17 cellular contexts compared by ENCODE assay signal in the genomic region with DNA sequence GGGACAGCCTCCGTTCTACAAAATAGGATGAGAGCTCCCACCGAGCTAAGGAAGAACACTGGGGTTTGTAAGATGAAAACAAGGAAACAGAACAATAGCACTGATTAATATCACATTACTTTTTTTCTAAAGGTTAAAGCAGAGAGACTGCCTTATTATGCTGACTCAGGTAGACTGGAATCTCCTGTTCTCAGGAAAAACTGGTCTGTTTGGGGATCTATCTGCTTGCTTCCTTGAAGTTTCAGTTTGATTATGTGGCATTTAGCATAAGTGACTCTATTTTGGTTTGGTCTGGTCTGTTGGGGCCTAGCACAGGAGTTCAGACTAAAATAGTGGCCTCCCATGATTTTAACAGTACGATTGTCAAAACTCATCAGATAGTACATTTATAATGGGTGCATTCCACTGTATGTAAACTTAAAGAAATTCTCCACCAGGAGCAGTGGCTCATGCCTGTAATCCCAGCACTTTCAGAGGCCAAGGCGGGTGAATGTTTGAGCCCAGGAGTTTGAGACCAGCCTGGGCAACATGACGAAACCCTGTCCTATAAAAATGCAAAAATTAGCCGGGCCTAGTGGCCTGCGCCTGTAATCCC.
DNase-seq lines count a peak whose midpoint lies in the region; ATAC-seq, FAIRE-seq and TF ChIP-seq lines count a peak whose summit lies in the region.
"Had no signal": no experiment of that assay in that cellular context is flagged by ENCODE, and none has a peak within 500 bp of the region (broad histone marks: within the 10 kb centered on the region; RNA-seq: fewer than 3 reads in every experiment).

No MANE protein-coding gene starts in this region.

- H3K4me3 ChIP-seq in K562 (no peak overlapping the region), trophoblast cell (ENCODE audit: low read depth, low read length) (no peak overlapping the region)

- H3K79me1 ChIP-seq in H9 (ENCODE audit: insufficient read depth, low read depth, low read length, poor library complexity, severe bottlenecking) (no peaks in the 10 kb centered on the region), trophoblast cell (ENCODE audit: low read length) (peaks cover 3% of the 10 kb centered on the region)

- H3K4me1 ChIP-seq in H9 (ENCODE audit: insufficient read depth, low read length), result no peaks in the 10 kb centered on the region
- H3K4me1 ChIP-seq in K562 (replicated peaks in 1 of 2; ENCODE audit: control insufficient read depth in 2 of 2, insufficient read depth in 2 of 2, low read length in 2 of 2), result peaks cover 0 to 7% of the 10 kb centered on the region in 2 experiments; a peak in 3 of 5 replicates
- peaks cover 11% of the 10 kb centered on the region for H3K4me1 ChIP-seq in foreskin keratinocyte
- H3K4me1 ChIP-seq in trophoblast cell (ENCODE audit: control insufficient read depth in 1 of 2, insufficient read depth in 2 of 2, low read length in 2 of 2), result peaks cover 0 to 7% of the 10 kb centered on the region in 2 experiments

- no peaks in the 10 kb centered on the region for H3K9me1 ChIP-seq in K562 (ENCODE audit: control insufficient read depth, insufficient read depth, low read length)

- FAIRE-seq in K562 (lab: Jason Lieb, UNC), result no peak

- no peaks in the 10 kb centered on the region for H3K23me2 ChIP-seq in H9 (ENCODE audit: insufficient read length, low read depth, low read length, poor library complexity, severe bottlenecking)

- H4K91ac ChIP-seq in H9 (ENCODE audit: insufficient read length, low read depth, low read length) (no peak overlapping the region), trophoblast cell (ENCODE audit: low read depth, low read length) (peak overlapping the region; percentile 68)

- ATAC-seq in K562, result no peak; the same call in 1 of the 3 replicates
- ATAC-seq in foreskin keratinocyte, result peak; percentile 62
- ATAC-seq in HG03520 (IDR thresholded peaks at IDR 0.05; ENCODE audit: unreplicated experiment), result no peak
- no peak for ATAC-seq in GM21786 (IDR thresholded peaks at IDR 0.05; ENCODE audit: unreplicated experiment)
- ATAC-seq: left ventricle myocardium superior had no signal

- CTCF ChIA-PET in K562 (lab: Yijun Ruan, JAX; ENCODE audit: low intra/inter-chr PET ratio), result no interaction called here

- H3K9me3 ChIP-seq in H9 (ENCODE audit: control insufficient read depth, low read depth, low read length) (no peaks in the 10 kb centered on the region), K562 (replicated peaks; ENCODE audit: control insufficient read depth, insufficient read depth, low read depth, low read length) (no peaks in the 10 kb centered on the region), trophoblast cell (ENCODE audit: insufficient read depth, low read depth, low read length) (no peaks in the 10 kb centered on the region)

- no peaks in the 10 kb centered on the region for H3K36me3 Mint-ChIP-seq in H9 (ENCODE audit: insufficient read depth in 1 of 3, low read depth in 3 of 3)
- H3K36me3 Mint-ChIP-seq: naive B cell had no signal

- H2AK5ac ChIP-seq in H9 (ENCODE audit: insufficient read length, low read length) (no peak overlapping the region), trophoblast cell (ENCODE audit: low read length) (no peak overlapping the region)

- in situ Hi-C loops in K562 (cut with MboI), result no loop called here

- no peak overlapping the region for H3K4me3 Mint-ChIP-seq in H9
- H3K4me3 Mint-ChIP-seq: dendritic cell treated with granulocyte-macrophage colony-stimulating factor and Interleukin-4, amounts not matched to agents 40 ng/mL and 50 ng/mL, for 4 days; naive B cell had no signal

- H3K18ac ChIP-seq in H9 (ENCODE audit: insufficient read length, low read depth, low read length) (no peak overlapping the region), trophoblast cell (ENCODE audit: low read length) (no peak overlapping the region)

- no peak overlapping the region for H3T11ph ChIP-seq in H9 (ENCODE audit: low read length)

- no peak for TF ChIP-seq EP300 in K562 (IDR thresholded peaks at IDR 0.05; ENCODE audit: low read length)

- H4K5ac ChIP-seq in H9 (ENCODE audit: insufficient read length, low read depth, low read length), result no peak overlapping the region

- no peaks in the 10 kb centered on the region for H3K27me3 ChIP-seq in H9 (ENCODE audit: insufficient read depth, low read length)
- no peaks in the 10 kb centered on the region for H3K27me3 ChIP-seq in K562 (ENCODE audit: control insufficient read depth in 2 of 2, insufficient read depth in 2 of 2, low read length in 2 of 2)
- no peaks in the 10 kb centered on the region for H3K27me3 ChIP-seq in foreskin keratinocyte
- no peaks in the 10 kb centered on the region for H3K27me3 ChIP-seq in trophoblast cell (ENCODE audit: insufficient read depth, low read length)

- POLR2A ChIA-PET in K562 (lab: Yijun Ruan, JAX), result interaction anchor here (1.4 to 1.5 kb wide), 3 partner anchors 8 to 19 kb away, joined by 3 read pairs; no protein-coding TSS in a partner anchor

- H3K4me2 ChIP-seq in H9 (ENCODE audit: insufficient read depth, insufficient read length, low read length) (no peak overlapping the region), K562 (ENCODE audit: insufficient read depth, low read length) (no peak overlapping the region), trophoblast cell (ENCODE audit: low read length) (peak overlapping the region; percentile 41)

- H3K36me3 ChIP-seq in K562 (ENCODE audit: control insufficient read depth, insufficient read depth, low read length) (no peaks in the 10 kb centered on the region), trophoblast cell (ENCODE audit: control insufficient read depth in 1 of 2, insufficient read depth in 2 of 2, low read length in 2 of 2) (no peaks in the 10 kb centered on the region)

- H3K23ac ChIP-seq in H9 (ENCODE audit: insufficient read length, low read depth, low read length) (no peak overlapping the region), trophoblast cell (ENCODE audit: low read length) (no peak overlapping the region)

- DNase-seq in H9, result no peak
- DNase-seq in K562 (ENCODE audit: extremely low read depth in 1 of 4, low spot score in 3 of 4), result no peak
- DNase-seq in foreskin keratinocyte, result peak; percentile 21 to 71
- peak; percentile 36 to 75 for DNase-seq in trophoblast cell
- DNase-seq in NCI-H82 (lab: John Stamatoyannopoulos, UW), result no peak
- DNase-seq: amniotic stem cell, DMS53, left ventricle myocardium superior, naive B cell, NCI-H2029 treated with DMSO at 0.1 percent for 48 hours, NCI-H774, RPMI8226 had no signal

- intact Hi-C loops in K562 (cut with micrococcal nuclease), result no loop called here

- H3K27me3 Mint-ChIP-seq in H9 (ENCODE audit: low read depth), result no peaks in the 10 kb centered on the region; the same call in 1 of the 2 replicates

- no peak overlapping the region for H2BK5ac ChIP-seq in H9 (ENCODE audit: insufficient read length, low read length)
- H2BK5ac ChIP-seq in trophoblast cell (ENCODE audit: low read depth, low read length, poor library complexity), result peak overlapping the region; percentile 73

- H2BK12ac ChIP-seq in H9 (ENCODE audit: insufficient read length, low read depth, low read length) (no peak overlapping the region), trophoblast cell (ENCODE audit: low read length) (peak overlapping the region; percentile 49)

- H3K9me3 Mint-ChIP-seq in H9, result no peaks in the 10 kb centered on the region
- H3K9me3 Mint-ChIP-seq: activated T-helper 2 cell treated with anti-CD3 and anti-CD28 coated beads, Interferon-gamma antibody, Interleukin-2, Interleukin-4, amounts not matched to agents 10 μg/mL and 5 μg/mL and 100 μg/mL, durations not matched to agents 14 hours and 24 hours and 36 hours; dendritic cell treated with granulocyte-macrophage colony-stimulating factor and Interleukin-4, amounts not matched to agents 40 ng/mL and 50 ng/mL, for 4 days had no signal

- TF ChIP-seq POLR2A in K562 (conservative IDR thresholded peaks at IDR 0.05), result no peak

- H3K4me1 Mint-ChIP-seq in H9, result peaks cover 5 to 14% of the 10 kb centered on the region in 2 experiments
- H3K4me1 Mint-ChIP-seq: naive B cell had no signal

- H4K20me1 ChIP-seq in H9 (ENCODE audit: control insufficient read depth, insufficient read depth, insufficient read length) (no peaks in the 10 kb centered on the region), K562 (replicated peaks; ENCODE audit: control insufficient read depth, insufficient read depth, low read length) (no peaks in the 10 kb centered on the region)

- H3K14ac ChIP-seq in H9 (ENCODE audit: insufficient read depth, low read length), result no peak overlapping the region
- H3K14ac ChIP-seq in trophoblast cell (ENCODE audit: low read length), result no peak overlapping the region

- no peak overlapping the region for H4K8ac ChIP-seq in H9 (replicated peaks; ENCODE audit: insufficient read length, low read depth, low read length)
- H4K8ac ChIP-seq in trophoblast cell (ENCODE audit: low read depth, low read length), result peak overlapping the region; percentile 82

- no peak for TF ChIP-seq CTCF in H9 (conservative IDR thresholded peaks at IDR 0.05)
- no peak for TF ChIP-seq CTCF in K562 (IDR thresholded peaks at IDR 0.05 in 2 of 3, conservative IDR thresholded peaks at IDR 0.05 in 1 of 3; ENCODE audit: insufficient read depth in 2 of 3, low read depth in 1 of 3, low read length in 3 of 3)
- TF ChIP-seq CTCF in foreskin keratinocyte (conservative IDR thresholded peaks at IDR 0.05), result no peak

- H2BK20ac ChIP-seq in H9 (ENCODE audit: low read depth, low read length, poor library complexity, severe bottlenecking), result no peak overlapping the region

- TF ChIP-seq RAD21 in K562 (CRISPR knock-in tag; conservative IDR thresholded peaks at IDR 0.05 in 1 of 2, IDR thresholded peaks at IDR 0.05 in 1 of 2), result no peak

- H2BK120ac ChIP-seq in H9 (ENCODE audit: low read depth, low read length, poor library complexity, severe bottlenecking), result no peak overlapping the region
- H2BK120ac ChIP-seq in trophoblast cell (ENCODE audit: insufficient read depth, low read length, poor library complexity), result peak overlapping the region; percentile 66

- H2AFZ ChIP-seq in H9 (ENCODE audit: low read length), result no peak overlapping the region
- H2AFZ ChIP-seq in K562 (ENCODE audit: low read depth, low read length), result peak overlapping the region; percentile 76
- no peak overlapping the region for H2AFZ ChIP-seq in trophoblast cell (ENCODE audit: insufficient read depth, low read length, poor library complexity)

- H3K27ac ChIP-seq in H9 (ENCODE audit: insufficient read length, low read depth, low read length) (no peak overlapping the region), K562 (ENCODE audit: extremely low read depth, low read depth, low read length) (no peak overlapping the region; the same call in 2 of the 3 replicates), foreskin keratinocyte (peak overlapping the region; percentile 23), trophoblast cell (ENCODE audit: low read depth, low read length) (peak overlapping the region; percentile 61)
- H3K27ac ChIP-seq: VCaP had no signal

- peak overlapping the region in 2 of 3 experiments; percentile 50 to 75; a peak in 2 of 7 replicates for H3K27ac Mint-ChIP-seq in H9
- H3K27ac Mint-ChIP-seq: activated T-helper 2 cell treated with anti-CD3 and anti-CD28 coated beads, Interferon-gamma antibody, Interleukin-2, Interleukin-4, amounts not matched to agents 10 μg/mL and 5 μg/mL and 100 μg/mL, durations not matched to agents 14 hours and 24 hours and 36 hours; dendritic cell treated with granulocyte-macrophage colony-stimulating factor and Interleukin-4, amounts not matched to agents 40 ng/mL and 50 ng/mL, for 4 days had no signal

- H3K79me2 ChIP-seq in H9 (ENCODE audit: insufficient read depth, low read length) (no peaks in the 10 kb centered on the region), K562 (ENCODE audit: control insufficient read depth, insufficient read depth, low read length) (no peaks in the 10 kb centered on the region), trophoblast cell (ENCODE audit: control insufficient read depth, insufficient read depth, low read length, poor library complexity) (no peaks in the 10 kb centered on the region)

- no peak overlapping the region for H3K4ac ChIP-seq in H9 (ENCODE audit: low read depth, low read length)
- no peak overlapping the region for H3K4ac ChIP-seq in trophoblast cell (ENCODE audit: low read depth, low read length)

- H3K9ac ChIP-seq in H9 (ENCODE audit: extremely low read depth, insufficient read length, low read length) (no peak overlapping the region), K562 (ENCODE audit: insufficient read depth in 1 of 2, low read depth in 2 of 2, low read length in 2 of 2) (no peak overlapping the region), trophoblast cell (ENCODE audit: low read length) (no peak overlapping the region)

- BruUV-seq in K562 (replicated peaks; lab: Mats Ljungman, UMichigan), result no TSS peak

- H2BK15ac ChIP-seq in H9 (ENCODE audit: low read depth, low read length), result no peak overlapping the region

- no peak overlapping the region for H3K56ac ChIP-seq in H9 (ENCODE audit: insufficient read length, low read depth, low read length)

- WGBS in H9 (ENCODE audit: extremely low coverage, insufficient read length, low lambda C conversion rate), result no CpG with 5 or more reads among the region's 7 CpGs
- WGBS in K562 (ENCODE audit: insufficient coverage, low coverage, missing lambda C conversion rate), result 54% methylated on average over 7 of the region's 7 CpGs
- no CpG with 5 or more reads among the region's 7 CpGs for WGBS in trophoblast cell (ENCODE audit: extremely low coverage, insufficient coverage, insufficient read length)

- peak overlapping the region; percentile 75 for H4K12ac ChIP-seq in trophoblast cell (ENCODE audit: low read depth, low read length)

Comparison
In these comparisons a context has a peak if more than half of its experiments do, and no peak if none do; other contexts are left out.
1. DNase-seq: peak in foreskin keratinocyte (2 of 2) and trophoblast cell (2 of 2); none in H9 (single experiment), K562 (0 of 4) and NCI-H82 (single experiment).
2. H3K27ac ChIP-seq: peak in foreskin keratinocyte (single experiment) and trophoblast cell (single experiment); none in H9 (single experiment) and K562 (single experiment).